10 cellular contexts compared by ENCODE assay signal in the genomic region with DNA sequence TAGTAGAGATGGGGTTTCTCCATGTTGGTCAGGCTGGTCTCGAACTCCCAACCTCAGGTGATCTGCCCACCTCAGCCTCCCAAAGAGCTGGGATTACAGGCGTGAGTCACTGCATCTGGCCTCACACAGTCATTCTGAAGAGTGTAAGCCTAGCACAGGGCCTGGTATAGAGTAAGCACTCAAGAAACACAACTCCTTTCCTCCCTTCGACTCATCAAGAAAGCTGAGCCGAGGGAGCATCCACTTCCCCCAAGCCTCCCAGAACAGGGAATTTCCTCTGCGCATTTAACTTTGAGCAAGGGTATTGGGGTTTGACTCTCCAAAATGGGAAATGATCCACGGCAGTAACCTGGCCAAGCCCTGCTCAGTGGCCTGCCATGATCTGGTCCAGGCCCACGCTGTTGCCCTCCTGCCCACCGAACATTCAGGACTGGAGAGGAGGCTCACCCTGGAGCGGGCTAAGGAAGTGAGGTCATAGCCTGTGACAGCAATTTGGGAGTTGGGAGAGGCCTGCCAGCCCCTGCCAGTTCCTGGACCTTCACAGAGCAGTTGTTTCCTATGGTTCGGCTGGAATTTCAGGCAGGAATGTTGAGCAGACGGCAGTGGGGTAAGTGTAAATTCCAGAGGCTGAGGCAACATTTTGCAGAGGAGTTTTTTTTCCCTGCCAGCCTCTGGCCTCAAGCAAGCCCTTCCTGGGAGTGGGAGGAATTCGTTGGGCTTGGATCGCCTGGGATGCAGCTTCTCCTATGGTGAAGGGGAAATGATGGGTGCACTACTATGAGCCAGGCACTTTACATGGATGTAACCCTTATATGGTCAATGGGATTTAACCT. TPM values are rescaled to one million over a fixed set of nuclear protein-coding genes. Genes with fewer than 3 reads are reported as not detected.
DNase-seq lines count a peak whose midpoint lies in the region; ATAC-seq and TF ChIP-seq lines count a peak whose summit lies in the region.
"Had no signal": no experiment of that assay in that cellular context is flagged by ENCODE, and none has a peak within 500 bp of the region (broad histone marks: within the 10 kb centered on the region; RNA-seq: fewer than 3 reads in every experiment).

No MANE protein-coding gene starts in this region.

- peak; percentile 23 for ATAC-seq in body of pancreas

- no peaks in the 10 kb centered on the region for H3K9me2 ChIP-seq in OCI-LY7 (ENCODE audit: insufficient read depth, low read length)

- H3K4me2 ChIP-seq in OCI-LY7 (ENCODE audit: low read length) = no peak overlapping the region

- no peak for TF ChIP-seq CTCF in body of pancreas (IDR thresholded peaks at IDR 0.05)
- TF ChIP-seq CTCF in OCI-LY7 (conservative IDR thresholded peaks at IDR 0.05; ENCODE audit: low read length) = no peak

- no peaks in the 10 kb centered on the region for H4K20me1 ChIP-seq in OCI-LY7 (ENCODE audit: insufficient read depth, low read length)

- H3K4me3 ChIP-seq in body of pancreas (no peak overlapping the region), OCI-LY7 (ENCODE audit: low read depth, low read length, poor library complexity, severe bottlenecking) (no peak overlapping the region)

- no peaks in the 10 kb centered on the region for H3K9me3 ChIP-seq in body of pancreas
- no peaks in the 10 kb centered on the region for H3K9me3 ChIP-seq in OCI-LY7 (ENCODE audit: low read length)

- no peaks in the 10 kb centered on the region for H3K79me2 ChIP-seq in OCI-LY7 (ENCODE audit: insufficient read depth, low read depth, low read length)

- WGBS in body of pancreas, 2 donors = 73 to 79% methylated on average over 13 of the region's 13 CpGs

- no peak for TF ChIP-seq POLR2A in body of pancreas (IDR thresholded peaks at IDR 0.05)

- CTCF ChIA-PET in OCI-LY7 (lab: Charles Lee; ENCODE audit: unreplicated experiment) = no interaction called here

- POLR2A ChIA-PET in OCI-LY7 (lab: Charles Lee) = interaction anchor here (0.7 to 1.5 kb wide), 2 partner anchors 16 to 362 kb away, joined by 3 to 8 read pairs; no protein-coding TSS in a partner anchor

- peak; percentile 86 for DNase-seq in HS-5 (ENCODE audit: low read depth)
- DNase-seq in body of pancreas = peak; percentile 34 to 59 (median 48)
- peak; percentile 60 for DNase-seq in iPS-NIHi7 (ENCODE audit: extremely low spot score)
- DNase-seq in GM19238 (ENCODE audit: insufficient read length, low spot score) = no peak
- no peak for DNase-seq in COLO829 (ENCODE audit: low spot score)
- DNase-seq in OCI-LY7 (ENCODE audit: low spot score) = no peak
- DNase-seq in NAMALWA (ENCODE audit: low spot score) = no peak
- DNase-seq: activated naive CD4-positive, alpha-beta T cell treated with anti-CD3 and anti-CD28 coated beads, Interleukin-2, amount 50 U/mL, for 16 hours; NCI-H2029 treated with DMSO at 0.1 percent for 48 hours had no signal

- H2AFZ ChIP-seq in OCI-LY7 (ENCODE audit: low read length) = no peak overlapping the region

- no peaks in the 10 kb centered on the region for H3K27me3 ChIP-seq in body of pancreas

- H3K4me1 ChIP-seq in body of pancreas (peaks cover 56% of the 10 kb centered on the region), OCI-LY7 (ENCODE audit: insufficient read depth, low read length, poor library complexity, severe bottlenecking) (peaks cover 6% of the 10 kb centered on the region)

- no TSS peak for BruUV-seq in OCI-LY7 (replicated peaks; lab: Mats Ljungman, UMichigan)

- H3K27ac ChIP-seq in body of pancreas (peak overlapping the region; percentile 60 to 83 (median 72)), temporal lobe (ENCODE audit: low read depth, low read length) (peak overlapping the region; percentile 44), OCI-LY7 (ENCODE audit: low read depth, low read length, poor library complexity, severe bottlenecking) (no peak overlapping the region)

- H3K36me3 ChIP-seq in body of pancreas (replicated peaks in 1 of 2; ENCODE audit: insufficient read depth in 1 of 2, low read depth in 2 of 2) (no peaks in the 10 kb centered on the region), OCI-LY7 (ENCODE audit: insufficient read depth, low read length) (no peaks in the 10 kb centered on the region)

- intact Hi-C loops in body of pancreas (cut with DNase I) (no loop called here), OCI-LY7 (cut with micrococcal nuclease; ENCODE audit: unreplicated experiment) (no loop called here)

RNA-seq across cellular contexts. Expression of a gene that starts 21.2 kb away (rescaled TPM):
- total RNA-seq in body of pancreas (10 to 100 TPM; 19.7 to 52.4 TPM), temporal lobe (3.4 TPM), OCI-LY7 (2022) (77.8 and 84.5 TPM in 2 replicates)
- total RNA-seq in OCI-LY7 (2014; rRNA removed; shearing (Covaris generic)) = 32.8 and 41.2 TPM in 2 replicates

Comparison
In these comparisons a context has a peak if more than half of its experiments do, and no peak if none do; other contexts are left out.
1. DNase-seq: peak in HS-5 (single experiment), body of pancreas (4 of 4) and iPS-NIHi7 (single experiment); none in GM19238 (single experiment), COLO829 (single experiment), OCI-LY7 (single experiment) and NAMALWA (single experiment).